Comparison of ENCODE assay signal across 11 cellular contexts in the genomic region with DNA sequence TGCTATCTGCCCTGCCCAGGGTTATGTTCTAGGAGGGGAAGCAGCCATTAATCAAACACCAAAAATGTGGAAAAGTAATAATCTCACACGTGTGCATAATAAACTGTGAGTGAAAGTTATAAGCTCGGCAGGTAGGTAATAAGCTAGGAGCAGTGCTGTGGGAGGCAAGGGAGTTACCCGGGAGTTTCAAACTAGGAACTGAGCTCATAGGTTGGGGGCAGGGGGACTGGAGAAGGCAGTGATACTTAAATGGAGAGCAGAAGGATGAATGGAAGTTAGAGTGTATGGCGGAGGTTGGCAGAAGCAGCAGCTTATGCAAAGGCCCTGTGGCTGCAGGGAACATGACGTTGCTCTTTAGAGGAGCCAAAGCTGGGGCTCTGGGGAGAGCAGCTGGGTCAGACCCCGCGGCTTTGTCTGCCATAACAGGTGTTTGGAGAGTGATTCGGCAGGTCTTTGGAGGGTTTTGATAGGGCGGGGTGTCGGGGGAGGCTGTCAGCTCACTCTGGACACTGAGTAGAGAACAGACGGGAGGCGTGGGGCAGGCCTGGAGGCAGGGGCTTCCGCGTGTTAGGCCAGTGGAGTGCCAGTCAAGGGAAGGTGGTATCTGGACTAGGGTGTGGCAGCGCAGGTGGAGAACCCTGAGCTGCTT. TPM values are rescaled to one million over a fixed set of nuclear protein-coding genes. Genes with fewer than 3 reads are reported as not detected.
DNase-seq lines count a peak whose midpoint lies in the region; ATAC-seq, FAIRE-seq and TF ChIP-seq lines count a peak whose summit lies in the region.
"Had no signal": no experiment of that assay in that cellular context is flagged by ENCODE, and none has a peak within 500 bp of the region (broad histone marks: within the 10 kb centered on the region; RNA-seq: fewer than 3 reads in every experiment).

No MANE protein-coding gene starts in this region.

- peak overlapping the region; percentile 80 for H3K27ac ChIP-seq in mesendoderm (ENCODE audit: low read depth, low read length)
- peak overlapping the region; percentile 82 to 94 (median 90) for H3K27ac ChIP-seq in transverse colon

- H3K4me3 ChIP-seq in bronchial epithelial cell (ENCODE audit: low read depth, low read length) (peak overlapping the region; percentile 27), mesendoderm (ENCODE audit: low read length) (peak overlapping the region; percentile 25), transverse colon (peak overlapping the region in 2 of 4 donors; percentile 27 to 33)

- peak overlapping the region; percentile 85 for H2AK5ac ChIP-seq in mesendoderm (ENCODE audit: low read length)

- peak overlapping the region; percentile 86 for H3K9ac ChIP-seq in mesendoderm (ENCODE audit: low read length)

- H2BK5ac ChIP-seq in mesendoderm (ENCODE audit: low read length), result peak overlapping the region; percentile 87

- TF ChIP-seq POLR2A in transverse colon (IDR thresholded peaks at IDR 0.05), result no peak

- H3K27me3 ChIP-seq in bronchial epithelial cell (ENCODE audit: control insufficient read depth, insufficient read depth, low read length) (no peaks in the 10 kb centered on the region), mesendoderm (ENCODE audit: insufficient read depth, low read length, poor library complexity) (no peaks in the 10 kb centered on the region), transverse colon (no peaks in the 10 kb centered on the region)

- H3K27ac Mint-ChIP-seq in activated naive CD8-positive, alpha-beta T cell treated with anti-CD3 and anti-CD28 coated beads, Interleukin-2, amount 10 ng/mL, durations not matched to agents 7 days and 5 days, result no peak overlapping the region
- no peak overlapping the region for H3K27ac Mint-ChIP-seq in activated naive CD8-positive, alpha-beta T cell treated with anti-CD3 and anti-CD28 coated beads for 36 hours

- peak overlapping the region; percentile 86 for H3K23ac ChIP-seq in mesendoderm (ENCODE audit: low read length)

- H3K36me3 Mint-ChIP-seq in activated naive CD8-positive, alpha-beta T cell treated with anti-CD3 and anti-CD28 coated beads, Interleukin-2, amount 10 ng/mL, durations not matched to agents 7 days and 5 days, result no peaks in the 10 kb centered on the region
- no peaks in the 10 kb centered on the region for H3K36me3 Mint-ChIP-seq in activated naive CD8-positive, alpha-beta T cell treated with anti-CD3 and anti-CD28 coated beads for 36 hours

- no peak for FAIRE-seq in bronchial epithelial cell (lab: Jason Lieb, UNC)
- no peak for FAIRE-seq in HTR-8/SVneo (lab: Jason Lieb, UNC)

- no peak for TF ChIP-seq EP300 in transverse colon (IDR thresholded peaks at IDR 0.05; ENCODE audit: low read depth)

- peak overlapping the region; percentile 59 for H3K4ac ChIP-seq in mesendoderm (ENCODE audit: low read depth, low read length)

- peak overlapping the region; percentile 29 for H3K18ac ChIP-seq in mesendoderm (ENCODE audit: low read length)

- intact Hi-C loops in transverse colon (cut with DNase I; ENCODE audit: low total_unique reads), result no loop called here

- in situ Hi-C loops in transverse colon (cut with MboI; ENCODE audit: low pct_ligation_motif_present in 1 of 4, low pct_unique_long_range_greater_than_20kb in 1 of 4, low sequenced_read_pairs in 3 of 4), result no loop called here

- H3K56ac ChIP-seq in mesendoderm (ENCODE audit: low read length), result peak overlapping the region; percentile 89

- H4K8ac ChIP-seq in mesendoderm (ENCODE audit: low read depth, low read length), result no peak overlapping the region

- TF ChIP-seq CTCF in bronchial epithelial cell (IDR thresholded peaks at IDR 0.05; ENCODE audit: insufficient read depth, low read length, severe bottlenecking), result no peak
- no peak for TF ChIP-seq CTCF in transverse colon (IDR thresholded peaks at IDR 0.05)

- H3K9me3 Mint-ChIP-seq in activated naive CD8-positive, alpha-beta T cell treated with anti-CD3 and anti-CD28 coated beads, Interleukin-2, amount 10 ng/mL, durations not matched to agents 7 days and 5 days, result no peaks in the 10 kb centered on the region
- H3K9me3 Mint-ChIP-seq in activated naive CD8-positive, alpha-beta T cell treated with anti-CD3 and anti-CD28 coated beads for 36 hours, result no peaks in the 10 kb centered on the region

- no CpG with 5 or more reads among the region's 15 CpGs for WGBS in mesendoderm (ENCODE audit: extremely low coverage, insufficient coverage, low lambda C conversion rate)
- WGBS in transverse colon (ENCODE audit: low coverage in 1 of 2), 2 donors, result 42 to 56% methylated on average over 11 to 15 of the region's 15 CpGs

- no peak overlapping the region for H4K5ac ChIP-seq in mesendoderm (ENCODE audit: low read length)

- H3K9me3 ChIP-seq in transverse colon, result no peaks in the 10 kb centered on the region

- DNase-seq in activated naive CD8-positive, alpha-beta T cell treated with anti-CD3 and anti-CD28 coated beads, Interleukin-2, amount 10 ng/mL, durations not matched to agents 7 days and 5 days, result no peak
- DNase-seq in activated naive CD8-positive, alpha-beta T cell treated with anti-CD3 and anti-CD28 coated beads for 36 hours, result no peak
- DNase-seq in bronchial epithelial cell (ENCODE audit: low read depth), result no peak
- DNase-seq in mesendoderm, result no peak
- no peak for DNase-seq in transverse colon
- no peak for DNase-seq in HTR-8/SVneo (ENCODE audit: insufficient read length, low spot score)
- no peak for DNase-seq in HPDE6-E6E7 (ENCODE audit: extremely low spot score)
- DNase-seq: activated naive CD4-positive, alpha-beta T cell treated with anti-CD3 and anti-CD28 coated beads, Interleukin-2, amount 50 U/mL, for 16 hours; AML-193; NCI-H1092 treated with DMSO at 0.1 percent for 48 hours had no signal

- no peak overlapping the region for H2BK120ac ChIP-seq in mesendoderm (ENCODE audit: low read depth, low read length)

- H3K79me1 ChIP-seq in mesendoderm (ENCODE audit: low read length), result peaks cover 23% of the 10 kb centered on the region

- peak overlapping the region; percentile 79 for H3K4me2 ChIP-seq in mesendoderm (ENCODE audit: low read length)

- no peak overlapping the region for H2BK15ac ChIP-seq in mesendoderm (replicated peaks; ENCODE audit: low read depth)

- ATAC-seq in activated naive CD8-positive, alpha-beta T cell treated with anti-CD3 and anti-CD28 coated beads, Interleukin-2, amount 10 ng/mL, durations not matched to agents 7 days and 5 days (ENCODE audit: low read depth), result no peak
- no peak for ATAC-seq in GM21526 (IDR thresholded peaks at IDR 0.05; ENCODE audit: low FRiP score, unreplicated experiment)

- peaks cover 7% of the 10 kb centered on the region for H3K4me1 Mint-ChIP-seq in activated naive CD8-positive, alpha-beta T cell treated with anti-CD3 and anti-CD28 coated beads, Interleukin-2, amount 10 ng/mL, durations not matched to agents 7 days and 5 days
- peaks cover 4% of the 10 kb centered on the region for H3K4me1 Mint-ChIP-seq in activated naive CD8-positive, alpha-beta T cell treated with anti-CD3 and anti-CD28 coated beads for 36 hours

- H3K36me3 ChIP-seq in bronchial epithelial cell (ENCODE audit: control insufficient read depth, insufficient read depth, low read length), result peaks cover 17% of the 10 kb centered on the region
- H3K36me3 ChIP-seq in mesendoderm (ENCODE audit: control insufficient read depth, insufficient read depth, low read length), result no peaks in the 10 kb centered on the region
- no peaks in the 10 kb centered on the region for H3K36me3 ChIP-seq in transverse colon

- POLR2A ChIA-PET in activated naive CD8-positive, alpha-beta T cell treated with anti-CD3 and anti-CD28 coated beads, Interleukin-2, amount 10 ng/mL, durations not matched to agents 7 days and 5 days (lab: Charles Lee), result no interaction called here

- peaks cover 32% of the 10 kb centered on the region for H3K79me2 ChIP-seq in mesendoderm (ENCODE audit: control insufficient read depth, insufficient read depth, low read length)

- peaks cover 10% of the 10 kb centered on the region for H3K4me1 ChIP-seq in mesendoderm (ENCODE audit: control insufficient read depth, low read depth, low read length)
- H3K4me1 ChIP-seq in transverse colon, result peaks cover 60 to 79% (median 74%) of the 10 kb centered on the region in 4 donors

- H3K27me3 Mint-ChIP-seq in activated naive CD8-positive, alpha-beta T cell treated with anti-CD3 and anti-CD28 coated beads, Interleukin-2, amount 10 ng/mL, durations not matched to agents 7 days and 5 days, result peaks cover 15% of the 10 kb centered on the region
- H3K27me3 Mint-ChIP-seq in activated naive CD8-positive, alpha-beta T cell treated with anti-CD3 and anti-CD28 coated beads for 36 hours, result peaks cover 4% of the 10 kb centered on the region

- peak overlapping the region; percentile 57 for H3K4me3 Mint-ChIP-seq in activated naive CD8-positive, alpha-beta T cell treated with anti-CD3 and anti-CD28 coated beads, Interleukin-2, amount 10 ng/mL, durations not matched to agents 7 days and 5 days
- H3K4me3 Mint-ChIP-seq in activated naive CD8-positive, alpha-beta T cell treated with anti-CD3 and anti-CD28 coated beads for 36 hours, result no peak overlapping the region

RNA-seq across cellular contexts. Expression of gene PTPRF, which starts 20.0 kb away (rescaled TPM):
- total RNA-seq in activated naive CD8-positive, alpha-beta T cell treated with anti-CD3 and anti-CD28 coated beads, Interleukin-2, amount 10 ng/mL, durations not matched to agents 7 days and 5 days, result 1 to 10 TPM; 1.8 to 2.3 TPM
- 1 to 10 TPM; 3.1 to 3.6 TPM for total RNA-seq in activated naive CD8-positive, alpha-beta T cell treated with anti-CD3 and anti-CD28 coated beads for 36 hours
- total RNA-seq in bronchial epithelial cell (127 and 202 TPM in 2 replicates), transverse colon (100 to 1,000 TPM; 278 to 549 (median 404) TPM)
- polyA plus RNA-seq in mesendoderm (2013, experiment 1 of 2), result 91.9 TPM
- 92.8 TPM for polyA plus RNA-seq in mesendoderm (2013, experiment 2 of 2)

Comparison
In these comparisons a context has a peak if more than half of its experiments do, and no peak if none do; other contexts are left out.
1. RNA of gene PTPRF, which starts 20.0 kb away (total RNA-seq): 278 to 549 TPM in transverse colon and 127 to 202 TPM in bronchial epithelial cell; 3.1 to 3.6 TPM in activated naive CD8-positive, alpha-beta T cell treated with anti-CD3 and anti-CD28 coated beads for 36 hours and 1.8 to 2.3 TPM in activated naive CD8-positive, alpha-beta T cell treated with anti-CD3 and anti-CD28 coated beads, Interleukin-2, amount 10 ng/mL, durations not matched to agents 7 days and 5 days; every median in the first group is over 10 times any median in the second.